Comparison of ENCODE assay signal across 12 cellular contexts in the genomic region with DNA sequence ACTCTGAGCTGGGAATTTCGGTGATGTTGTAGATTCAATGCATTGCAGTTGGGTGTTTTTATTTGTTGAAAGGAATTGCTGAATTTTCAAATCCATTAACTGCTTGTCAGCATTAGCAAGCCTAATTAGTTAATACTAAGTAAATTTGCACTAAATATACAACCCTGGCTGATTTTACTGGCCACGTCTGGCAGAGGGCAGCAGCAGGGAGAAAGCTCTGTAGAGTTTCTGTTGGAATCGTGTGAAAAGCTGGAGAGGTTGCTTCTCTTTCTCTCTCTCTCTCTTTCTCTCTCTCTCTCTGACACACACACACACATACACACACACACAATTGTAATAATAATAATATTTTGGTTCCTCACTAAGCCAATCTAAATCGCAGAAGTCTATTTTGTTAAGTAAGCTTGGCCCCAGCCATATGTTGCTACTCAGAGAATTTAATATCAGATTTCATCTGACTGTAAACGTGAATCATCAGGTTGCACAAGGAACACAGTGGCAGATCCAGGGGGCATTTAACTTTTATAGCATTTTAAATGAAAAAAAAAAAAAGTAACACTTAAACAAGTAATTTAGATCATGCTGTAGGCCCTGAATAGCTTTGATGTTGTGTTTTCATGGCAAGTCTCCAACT.
A peak's percentile ranks its signal among the peaks of the same experiment; 100 is the strongest.
DNase-seq lines count a peak whose midpoint lies in the region; ATAC-seq and TF ChIP-seq lines count a peak whose summit lies in the region.
"Had no signal": no experiment of that assay in that cellular context is flagged by ENCODE, and none has a peak within 500 bp of the region (broad histone marks: within the 10 kb centered on the region; RNA-seq: fewer than 3 reads in every experiment).

No MANE protein-coding gene starts in this region.

- in situ Hi-C loops in GM23248 (cut with MboI) (no loop called here), G401 (cut with HindIII; ENCODE audit: low sequenced_read_pairs) (no loop called here)

- peak overlapping the region; percentile 20 for H3K4me2 ChIP-seq in GM23248 (ENCODE audit: unreplicated experiment)
- H3K4me2 ChIP-seq in smooth muscle cell, result peak overlapping the region; percentile 56

- no peaks in the 10 kb centered on the region for H3K9me2 ChIP-seq in GM23248 (ENCODE audit: insufficient read depth)

- H3K4me1 Mint-ChIP-seq in activated T-cell treated with anti-CD3 and anti-CD28 coated beads, Interleukin-2, amount 50 U/mL, for 4 hours (ENCODE audit: low read depth), result no peaks in the 10 kb centered on the region

- 48 to 51% methylated on average over 5 of the region's 5 CpGs for WGBS in GM23248 (ENCODE audit: low coverage in 1 of 2, low lambda C conversion rate in 2 of 2, missing lambda C conversion rate in 2 of 2), 2 experiments
- 41% methylated on average over 5 of the region's 5 CpGs for WGBS in smooth muscle cell (ENCODE audit: low lambda C conversion rate)

- H4K20me1 ChIP-seq in GM23248 (ENCODE audit: insufficient read depth) (no peaks in the 10 kb centered on the region), smooth muscle cell (ENCODE audit: low read depth) (no peaks in the 10 kb centered on the region)

- H3K4me3 Mint-ChIP-seq in activated T-cell treated with anti-CD3 and anti-CD28 coated beads, Interleukin-2, amount 50 U/mL, for 4 hours, result no peak overlapping the region
- H3K4me3 Mint-ChIP-seq: activated T-cell treated with anti-CD3 and anti-CD28 coated beads, Interleukin-2, amount 50 U/mL, for 72 hours had no signal

- H3K36me3 Mint-ChIP-seq in activated T-cell treated with anti-CD3 and anti-CD28 coated beads, Interleukin-2, amount 50 U/mL, for 4 hours (ENCODE audit: insufficient read depth), result no peaks in the 10 kb centered on the region

- H3K27ac ChIP-seq in GM23248, result peak overlapping the region; percentile 53
- H3K27ac ChIP-seq in smooth muscle cell (ENCODE audit: low read depth), result peak overlapping the region; percentile 83
- H3K27ac ChIP-seq: pancreas had no signal

- peak; percentile 91 for DNase-seq in GM23248
- peak; percentile 82 for DNase-seq in RPMI7951 (ENCODE audit: low read depth)
- DNase-seq in fibroblast of gingiva (ENCODE audit: low read depth), result peak; percentile 95
- DNase-seq in smooth muscle cell (lab: John Stamatoyannopoulos, UW; ENCODE audit: unreplicated experiment), result no peak
- DNase-seq in activated gamma-delta T cell (lab: John Stamatoyannopoulos, UW), result no peak
- no peak for DNase-seq in G401 (ENCODE audit: low spot score)
- DNase-seq in activated T-cell treated with anti-CD3 and anti-CD28 coated beads, Interleukin-2, amount 50 U/mL, for 4 hours, result no peak
- DNase-seq in occipital lobe (lab: John Stamatoyannopoulos, UW), result no peak
- DNase-seq: activated T-cell treated with anti-CD3 and anti-CD28 coated beads, Interleukin-2, amount 50 U/mL, for 72 hours; DND-41; MV-4-11; pancreas had no signal

- H3F3A ChIP-seq in GM23248 (ENCODE audit: insufficient read depth) (peaks cover 62% of the 10 kb centered on the region), smooth muscle cell (ENCODE audit: low read depth) (peaks cover 16% of the 10 kb centered on the region)

- H3K9ac ChIP-seq in GM23248, result no peak overlapping the region
- H3K9ac ChIP-seq in smooth muscle cell (ENCODE audit: low read depth), result peak overlapping the region; percentile 22

- no peak for TF ChIP-seq CTCF in smooth muscle cell (IDR thresholded peaks at IDR 0.05; ENCODE audit: borderline replicate concordance, insufficient read depth, poor library complexity, severe bottlenecking)

- ATAC-seq in activated T-cell treated with anti-CD3 and anti-CD28 coated beads, Interleukin-2, amount 50 U/mL, for 4 hours, result no peak
- ATAC-seq: activated T-cell treated with anti-CD3 and anti-CD28 coated beads, Interleukin-2, amount 50 U/mL, for 72 hours had no signal

- no peaks in the 10 kb centered on the region for H3K9me3 Mint-ChIP-seq in activated T-cell treated with anti-CD3 and anti-CD28 coated beads, Interleukin-2, amount 50 U/mL, for 4 hours
- H3K9me3 Mint-ChIP-seq: activated T-cell treated with anti-CD3 and anti-CD28 coated beads, Interleukin-2, amount 50 U/mL, for 72 hours had no signal

- H3K27me3 ChIP-seq in GM23248 (replicated peaks; ENCODE audit: insufficient read depth) (no peaks in the 10 kb centered on the region), smooth muscle cell (ENCODE audit: low read depth) (no peaks in the 10 kb centered on the region)
- H3K27me3 ChIP-seq: pancreas had no signal

- no peaks in the 10 kb centered on the region for H3K27me3 Mint-ChIP-seq in activated T-cell treated with anti-CD3 and anti-CD28 coated beads, Interleukin-2, amount 50 U/mL, for 4 hours (ENCODE audit: low read depth)

- peaks cover 56% of the 10 kb centered on the region for H3K4me1 ChIP-seq in GM23248 (ENCODE audit: insufficient read depth)
- H3K4me1 ChIP-seq in smooth muscle cell (ENCODE audit: low read depth), result peaks cover 15% of the 10 kb centered on the region
- H3K4me1 ChIP-seq: pancreas had no signal

- no peaks in the 10 kb centered on the region for H3K9me3 ChIP-seq in GM23248 (ENCODE audit: low read depth)
- H3K9me3 ChIP-seq in smooth muscle cell (replicated peaks; ENCODE audit: low read depth), result no peaks in the 10 kb centered on the region
- H3K9me3 ChIP-seq: pancreas had no signal

- no peaks in the 10 kb centered on the region for H3K36me3 ChIP-seq in GM23248 (ENCODE audit: low read depth)
- H3K36me3 ChIP-seq in smooth muscle cell (ENCODE audit: low read depth), result no peaks in the 10 kb centered on the region
- H3K36me3 ChIP-seq: pancreas had no signal

- H2AFZ ChIP-seq in GM23248, result no peak overlapping the region
- H2AFZ ChIP-seq in smooth muscle cell (ENCODE audit: low read depth), result no peak overlapping the region

- H3K79me2 ChIP-seq in GM23248 (ENCODE audit: insufficient read depth) (no peaks in the 10 kb centered on the region), smooth muscle cell (ENCODE audit: low read depth) (no peaks in the 10 kb centered on the region)

- H3K4me3 ChIP-seq in GM23248, result 0 out of 2 replicates have a peak overlapping the region, but pooled peaks have one; percentile 2
- no peak overlapping the region for H3K4me3 ChIP-seq in smooth muscle cell
- H3K4me3 ChIP-seq: pancreas had no signal

Comparison
In these comparisons a context has a peak if more than half of its experiments do, and no peak if none do; other contexts are left out.
1. DNase-seq: peak in GM23248 (single experiment), RPMI7951 (single experiment) and fibroblast of gingiva (single experiment); none in smooth muscle cell (single experiment), activated gamma-delta T cell (single experiment), G401 (single experiment), activated T-cell treated with anti-CD3 and anti-CD28 coated beads, Interleukin-2, amount 50 U/mL, for 4 hours (single experiment) and occipital lobe (single experiment).